ENCODE assay signal across 22 cellular contexts in the genomic region with DNA sequence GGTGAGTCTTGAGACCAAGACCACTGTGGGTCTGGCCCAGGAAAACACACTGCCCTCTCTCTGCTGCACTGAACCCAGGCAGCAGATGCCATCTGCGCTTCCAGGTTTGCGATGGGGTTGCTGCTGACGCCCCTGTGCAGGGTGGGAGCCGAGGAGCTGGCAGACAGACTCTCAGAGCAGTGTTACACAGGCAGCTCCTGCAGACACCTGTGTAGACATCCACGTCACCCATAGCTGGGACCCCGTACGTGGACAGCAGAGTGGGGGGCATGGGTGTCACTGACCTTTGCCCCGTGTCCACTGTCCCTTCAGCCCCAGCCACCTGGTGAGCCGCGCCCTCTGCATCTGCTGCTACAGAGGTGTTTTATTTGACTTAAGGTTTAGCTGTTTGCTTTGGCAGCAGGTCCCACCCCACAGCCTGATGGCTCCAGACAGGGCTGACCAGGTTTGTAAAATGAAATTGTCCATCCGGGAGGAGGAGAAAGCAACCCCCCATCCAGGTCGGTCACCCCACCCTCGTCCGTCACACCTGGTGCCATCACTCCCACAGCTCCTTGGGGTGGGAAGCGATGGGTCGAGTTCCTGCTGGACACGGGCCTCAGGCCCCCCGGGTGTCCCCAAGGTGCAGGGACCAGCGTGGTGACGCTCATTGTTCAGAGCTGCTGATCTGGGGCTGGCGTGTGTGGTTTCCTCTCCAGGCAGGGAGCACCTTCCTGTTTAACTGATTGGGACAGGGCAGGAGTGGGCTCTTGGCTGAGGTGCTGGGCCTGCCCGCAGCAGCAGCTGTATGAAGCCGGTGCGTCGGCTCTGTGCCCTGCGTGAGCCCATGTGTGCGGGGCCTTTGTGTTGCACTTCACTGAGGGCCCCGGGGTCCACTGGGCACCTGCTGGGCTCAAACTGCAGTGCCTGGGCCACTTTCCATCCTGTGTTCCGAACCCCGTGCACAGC. TPM values are rescaled to one million over a fixed set of nuclear protein-coding genes. Genes with fewer than 3 reads are reported as not detected.
DNase-seq lines count a peak whose midpoint lies in the region; ATAC-seq and TF ChIP-seq lines count a peak whose summit lies in the region.
"Had no signal": no experiment of that assay in that cellular context is flagged by ENCODE, and none has a peak within 500 bp of the region (broad histone marks: within the 10 kb centered on the region; RNA-seq: fewer than 3 reads in every experiment).

No MANE protein-coding gene starts in this region.

- no CpG with 5 or more reads among the region's 30 CpGs for WGBS in neuronal stem cell (ENCODE audit: extremely low coverage in 2 of 2, insufficient read length in 2 of 2, insufficient replicate concordance in 1 of 2), 2 donors

- peak overlapping the region; percentile 25 for H3K14ac ChIP-seq in neuronal stem cell (ENCODE audit: low read length)

- H3K23ac ChIP-seq in neuronal stem cell (ENCODE audit: low read depth, low read length, poor library complexity): no peak overlapping the region

- ATAC-seq in gastrocnemius medialis: no peak
- ATAC-seq: GM12878 had no signal

- H2AFZ ChIP-seq in neuronal stem cell (ENCODE audit: low read length): no peak overlapping the region
- H2AFZ ChIP-seq: parathyroid adenoma had no signal

- no peak overlapping the region for H3K4ac ChIP-seq in neuronal stem cell (ENCODE audit: low read length)

- peak overlapping the region; percentile 8 for H2BK15ac ChIP-seq in neuronal stem cell (ENCODE audit: low read length)

- no peak overlapping the region for H2BK5ac ChIP-seq in neuronal stem cell (ENCODE audit: low read length)

- H3K4me3 ChIP-seq in duodenal mucosa (ENCODE audit: low read depth in 1 of 2, low read length in 2 of 2) (no peak overlapping the region), neuronal stem cell (ENCODE audit: low read length in 2 of 2) (no peak overlapping the region), gastrocnemius medialis (no peak overlapping the region)
- H3K4me3 ChIP-seq: GM12878, MG63, uterus had no signal

- H3K36me3 ChIP-seq in duodenal mucosa (ENCODE audit: control insufficient read depth in 1 of 2, insufficient read depth in 2 of 2, low read length in 2 of 2) (no peaks in the 10 kb centered on the region), neuronal stem cell (replicated peaks in 1 of 2; ENCODE audit: control insufficient read depth in 2 of 2, insufficient read depth in 2 of 2, low read length in 2 of 2) (no peaks in the 10 kb centered on the region), gastrocnemius medialis (no peaks in the 10 kb centered on the region)
- H3K36me3 ChIP-seq: MG63, uterus had no signal

- no peak overlapping the region for H2BK12ac ChIP-seq in neuronal stem cell (ENCODE audit: low read length)

- peak overlapping the region; percentile 5 for H2AK5ac ChIP-seq in neuronal stem cell (ENCODE audit: low read depth, low read length)

- H4K91ac ChIP-seq in neuronal stem cell (ENCODE audit: low read depth, low read length, poor library complexity): no peak overlapping the region

- H3K9me3 ChIP-seq in duodenal mucosa (ENCODE audit: control insufficient read depth in 1 of 2, low read length in 2 of 2): no peaks in the 10 kb centered on the region
- H3K9me3 ChIP-seq in neuronal stem cell (replicated peaks in 1 of 2; ENCODE audit: control insufficient read depth in 2 of 2, insufficient read depth in 1 of 2, low read depth in 1 of 2, low read length in 2 of 2): no peaks in the 10 kb centered on the region
- H3K9me3 ChIP-seq in gastrocnemius medialis: no peaks in the 10 kb centered on the region
- H3K9me3 ChIP-seq: MG63, uterus had no signal

- peaks cover 40 to 54% of the 10 kb centered on the region in 2 donors for H3K4me1 ChIP-seq in duodenal mucosa (ENCODE audit: control insufficient read depth in 1 of 2, insufficient read depth in 2 of 2, low read length in 2 of 2)
- peaks cover 27 to 38% of the 10 kb centered on the region in 2 donors for H3K4me1 ChIP-seq in neuronal stem cell (ENCODE audit: control insufficient read depth in 2 of 2, insufficient read depth in 1 of 2, low read depth in 1 of 2, low read length in 2 of 2)
- peaks cover 3 to 10% of the 10 kb centered on the region in 2 donors for H3K4me1 ChIP-seq in gastrocnemius medialis
- H3K4me1 ChIP-seq: parathyroid adenoma, uterus had no signal

- peak overlapping the region; percentile 69 for H3K18ac ChIP-seq in neuronal stem cell (ENCODE audit: low read length)

- H3K27me3 ChIP-seq in duodenal mucosa (ENCODE audit: control insufficient read depth in 1 of 2, insufficient read depth in 2 of 2, low read length in 2 of 2): peaks cover 2 to 6% of the 10 kb centered on the region in 2 donors
- H3K27me3 ChIP-seq in neuronal stem cell (ENCODE audit: control insufficient read depth in 3 of 3, insufficient read depth in 3 of 3, low read depth in 1 of 3, low read length in 3 of 3): no peaks in the 10 kb centered on the region
- H3K27me3 ChIP-seq in gastrocnemius medialis: peaks cover 27 to 43% (median 35%) of the 10 kb centered on the region in 3 donors
- H3K27me3 ChIP-seq: uterus had no signal

- in situ Hi-C loops in gastrocnemius medialis (cut with MboI; ENCODE audit: low sequenced_read_pairs in 4 of 4): no loop called here

- H3K9ac ChIP-seq in duodenal mucosa (ENCODE audit: low read depth in 1 of 2, low read length in 2 of 2): no peak overlapping the region
- H3K9ac ChIP-seq in neuronal stem cell (ENCODE audit: low read depth, low read length, poor library complexity): no peak overlapping the region
- H3K9ac ChIP-seq: parathyroid adenoma had no signal

- intact Hi-C loops in gastrocnemius medialis (cut with DNase I; ENCODE audit: low total_unique reads): no loop called here

- no peak for TF ChIP-seq POLR2A in gastrocnemius medialis (IDR thresholded peaks at IDR 0.05)

- no peak overlapping the region for H2BK120ac ChIP-seq in neuronal stem cell (ENCODE audit: low read depth, low read length)

- H3K79me1 ChIP-seq in neuronal stem cell (ENCODE audit: low read depth, low read length): peaks cover 25% of the 10 kb centered on the region

- peak; percentile 33 for DNase-seq in NCI-H2029 (lab: John Stamatoyannopoulos, UW)
- no peak for DNase-seq in NCI-H2029 treated with DMSO at 0.1 percent for 48 hours (lab: John Stamatoyannopoulos, UW)
- DNase-seq in NCI-H2196 treated with DMSO at 0.1 percent for 48 hours (lab: John Stamatoyannopoulos, UW; ENCODE audit: unreplicated experiment): peak; percentile 21
- no peak for DNase-seq in neuronal stem cell (ENCODE audit: low spot score)
- DNase-seq in occipital lobe (lab: John Stamatoyannopoulos, UW): no peak
- no peak for DNase-seq in gastrocnemius medialis
- DNase-seq in NCI-H1694 treated with DMSO at 0.1 percent for 48 hours (lab: John Stamatoyannopoulos, UW): no peak
- DNase-seq: activated B cell treated with CpG ODN at 0.5 μM for 24 hours; activated CD4-positive, alpha-beta memory T cell treated with anti-CD3 and anti-CD28 coated beads for 36 hours; activated T-cell treated with anti-CD3 and anti-CD28 coated beads for 4 hours; amniotic stem cell; central memory CD4-positive, alpha-beta T cell; effector CD8-positive, alpha-beta T cell; IMR-90; MG63; NCI-H1436 treated with DMSO at 0.1 percent for 48 hours; NCI-H446 treated with DMSO at 0.1 percent for 48 hours; stimulated activated CD8-positive, alpha-beta memory T cell treated with anti-CD3 and anti-CD28 coated beads, Interleukin-4, amount 100 ng/mL, for 48 hours; uterus had no signal

- H3K27ac ChIP-seq in duodenal mucosa (ENCODE audit: low read depth, low read length) (peak overlapping the region; percentile 46), neuronal stem cell (replicated peaks; ENCODE audit: low read length) (no peak overlapping the region), gastrocnemius medialis (peak overlapping the region in 2 of 4 donors; percentile 9 to 14)
- H3K27ac ChIP-seq: parathyroid adenoma, uterus had no signal

- TF ChIP-seq CTCF in gastrocnemius medialis (IDR thresholded peaks at IDR 0.05 in 4 of 5, conservative IDR thresholded peaks at IDR 0.05 in 1 of 5): no peak

- H4K8ac ChIP-seq in neuronal stem cell (ENCODE audit: low read depth, low read length): peak overlapping the region; percentile 20

- H3K4me2 ChIP-seq in neuronal stem cell (ENCODE audit: insufficient read depth, low read length, poor library complexity, severe bottlenecking): no peak overlapping the region

RNA-seq across cellular contexts. Expression of a gene that starts 28.4 kb away (rescaled TPM):
- polyA plus RNA-seq in neuronal stem cell (2013, experiment 1 of 2): 20.8 TPM
- polyA plus RNA-seq in neuronal stem cell (2013, experiment 2 of 2): 20.3 TPM
- total RNA-seq in occipital lobe (146 TPM), gastrocnemius medialis (10 to 100 TPM; 16.1 to 21.2 (median 19.4) TPM)
- polyA plus RNA-seq: IMR-90 had no signal

Comparison
In these comparisons a context has a peak if more than half of its experiments do, and no peak if none do; other contexts are left out.
1. DNase-seq: peak in NCI-H2029 (single experiment) and NCI-H2196 treated with DMSO at 0.1 percent for 48 hours (single experiment); none in NCI-H2029 treated with DMSO at 0.1 percent for 48 hours (single experiment), neuronal stem cell (single experiment), occipital lobe (single experiment), gastrocnemius medialis (0 of 2) and NCI-H1694 treated with DMSO at 0.1 percent for 48 hours (single experiment).